ENCODE assay signal across 12 cellular contexts in genomic region chr2:232534940-232535735, GRCh38. TPM values are rescaled to one million over a fixed set of nuclear protein-coding genes. Genes with fewer than 3 reads are reported as not detected.
"Had no signal": no experiment of that assay in that cellular context is flagged by ENCODE, and none has a peak within 500 bp of the region (broad histone marks: within the 10 kb centered on the region; RNA-seq: fewer than 3 reads in every experiment).

No MANE protein-coding gene starts in this region.

- H3K27ac ChIP-seq: body of pancreas had no signal

- ATAC-seq: body of pancreas had no signal

- H3K9me3 ChIP-seq: body of pancreas had no signal

- H3K27me3 ChIP-seq: body of pancreas had no signal

- H3K4me3 ChIP-seq: body of pancreas had no signal

- DNase-seq: activated CD4-positive, alpha-beta T cell treated with anti-CD3 and anti-CD28 coated beads for 48 hours; activated naive CD4-positive, alpha-beta T cell treated with anti-CD3 and anti-CD28 coated beads, Interleukin-2, amount 10 ng/mL, durations not matched to agents 7 days and 5 days; body of pancreas; dermis blood vessel endothelial cell; endodermal cell; erythroblast; nephron progenitor cell; stimulated activated CD4-positive, alpha-beta T cell treated with anti-CD3 and anti-CD28 coated beads, Interleukin-12 subunit alpha, Interleukin-12 subunit beta, amount 100 ng/mL, for 4 hours; stimulated activated naive CD4-positive, alpha-beta T cell; substantia nigra; trophoblast cell had no signal

RNA-seq across cellular contexts. Expression of gene CHRNG, which starts 4.4 kb away (rescaled TPM):
- total RNA-seq: activated T-helper 2 cell treated with anti-CD3 and anti-CD28 coated beads, Interferon-gamma antibody, Interleukin-2, Interleukin-4, amounts not matched to agents 10 μg/mL and 5 μg/mL and 100 μg/mL, durations not matched to agents 14 hours and 24 hours and 36 hours; body of pancreas; dermis blood vessel endothelial cell; endodermal cell had no signal

RNA-seq across cellular contexts. Expression of gene CHRND, which starts 9.2 kb away (rescaled TPM):
- total RNA-seq: activated T-helper 2 cell treated with anti-CD3 and anti-CD28 coated beads, Interferon-gamma antibody, Interleukin-2, Interleukin-4, amounts not matched to agents 10 μg/mL and 5 μg/mL and 100 μg/mL, durations not matched to agents 14 hours and 24 hours and 36 hours; body of pancreas; dermis blood vessel endothelial cell had no signal

RNA-seq across cellular contexts. Expression of gene PRSS56, which starts 14.9 kb away (rescaled TPM):
- total RNA-seq: activated T-helper 2 cell treated with anti-CD3 and anti-CD28 coated beads, Interferon-gamma antibody, Interleukin-2, Interleukin-4, amounts not matched to agents 10 μg/mL and 5 μg/mL and 100 μg/mL, durations not matched to agents 14 hours and 24 hours and 36 hours; body of pancreas; dermis blood vessel endothelial cell; endodermal cell had no signal
